Comparison of ENCODE assay signal across 18 cellular contexts in genomic region chr4:139403457-139403856, GRCh38. TPM values are rescaled to one million over a fixed set of nuclear protein-coding genes. Genes with fewer than 3 reads are reported as not detected.
DNase-seq lines count a peak whose midpoint lies in the region; ATAC-seq, FAIRE-seq and TF ChIP-seq lines count a peak whose summit lies in the region.
"Had no signal": no experiment of that assay in that cellular context is flagged by ENCODE, and none has a peak within 500 bp of the region (broad histone marks: within the 10 kb centered on the region; RNA-seq: fewer than 3 reads in every experiment).

No MANE protein-coding gene starts in this region.

- no peaks in the 10 kb centered on the region for H3K9me2 ChIP-seq in HCT116 (ENCODE audit: insufficient read depth)

- TF ChIP-seq EP300 in A549 (IDR thresholded peaks at IDR 0.05), result no peak

- WGBS in A549 (ENCODE audit: missing lambda C conversion rate), result 88% methylated on average over 3 of the region's 3 CpGs

- H3K4me3 Mint-ChIP-seq in activated CD8-positive, alpha-beta T cell treated with anti-CD3 and anti-CD28 coated beads for 36 hours, result no peak overlapping the region
- H3K4me3 Mint-ChIP-seq: immature natural killer cell had no signal

- no peak for FAIRE-seq in A549 (lab: Jason Lieb, UNC)
- FAIRE-seq: astrocyte, pancreas, TTC549 had no signal

- peaks cover 0 to 4% of the 10 kb centered on the region in 2 experiments; a peak in 1 of 4 replicates for H3K36me3 ChIP-seq in HCT116 (ENCODE audit: control insufficient read depth in 1 of 2, insufficient read depth in 2 of 2, low read length in 2 of 2)
- H3K36me3 ChIP-seq: pancreas had no signal

- peaks cover 4% of the 10 kb centered on the region for H3K36me3 Mint-ChIP-seq in activated CD8-positive, alpha-beta T cell treated with anti-CD3 and anti-CD28 coated beads for 36 hours (ENCODE audit: low read depth)

- H3K27ac Mint-ChIP-seq in activated CD8-positive, alpha-beta T cell treated with anti-CD3 and anti-CD28 coated beads for 36 hours, result no peak overlapping the region
- H3K27ac Mint-ChIP-seq: immature natural killer cell had no signal

- no peak for TF ChIP-seq CTCF in A549 (IDR thresholded peaks at IDR 0.05)
- TF ChIP-seq CTCF in HCT116 (IDR thresholded peaks at IDR 0.05 in 2 of 3, conservative IDR thresholded peaks at IDR 0.05 in 1 of 3; ENCODE audit: borderline replicate concordance in 1 of 3, insufficient read depth in 1 of 3, low read depth in 2 of 3, low read length in 2 of 3), result peak in 1 of 3 experiments; percentile 20; a peak in 1 of 6 replicates
- TF ChIP-seq CTCF in fibroblast of pulmonary artery (IDR thresholded peaks at IDR 0.05; ENCODE audit: low read length, missing control alignments), result peak; percentile 7
- no peak for TF ChIP-seq CTCF in activated CD8-positive, alpha-beta T cell treated with anti-CD3 and anti-CD28 coated beads for 36 hours (IDR thresholded peaks at IDR 0.05)

- H3K4me2 ChIP-seq in A549 (no peak overlapping the region), HCT116 (ENCODE audit: low read length) (no peak overlapping the region)

- no TSS peak for BruUV-seq in HCT116 (replicated peaks; lab: Mats Ljungman, UMichigan)

- no peak for TF ChIP-seq POLR2A in A549 (IDR thresholded peaks at IDR 0.05; ENCODE audit: low read length)
- TF ChIP-seq POLR2A in HCT116 (IDR thresholded peaks at IDR 0.05; ENCODE audit: borderline replicate concordance, extremely low read depth, insufficient read depth, insufficient read length), result no peak

- H3K9ac ChIP-seq in HCT116 (ENCODE audit: low read length), result no peak overlapping the region

- no peaks in the 10 kb centered on the region for H3K9me3 ChIP-seq in A549
- no peaks in the 10 kb centered on the region for H3K9me3 ChIP-seq in HCT116 (ENCODE audit: control insufficient read depth in 1 of 2, insufficient read depth in 1 of 2, low read depth in 1 of 2, low read length in 2 of 2)
- H3K9me3 ChIP-seq: pancreas had no signal

- H3K4me1 ChIP-seq in A549 (no peaks in the 10 kb centered on the region), HCT116 (ENCODE audit: control insufficient read depth in 1 of 2, insufficient read depth in 2 of 2, low read length in 2 of 2) (no peaks in the 10 kb centered on the region)
- H3K4me1 ChIP-seq: pancreas had no signal

- no peaks in the 10 kb centered on the region for H3K27me3 ChIP-seq in HCT116 (ENCODE audit: insufficient read depth, low read length)
- H3K27me3 ChIP-seq: pancreas had no signal

- no peaks in the 10 kb centered on the region for H3K79me2 ChIP-seq in HCT116 (ENCODE audit: insufficient read depth, low read length)

- intact Hi-C loops in HCT116 (cut with micrococcal nuclease), result no loop called here
- intact Hi-C loops in head of caudate nucleus (cut with DNase I), result no loop called here
- intact Hi-C loops in activated CD8-positive, alpha-beta T cell treated with anti-CD3 and anti-CD28 coated beads for 36 hours (cut with micrococcal nuclease), result no loop called here

- CTCF ChIA-PET in A549 (lab: Yijun Ruan, JAX), result no interaction called here
- CTCF ChIA-PET in HCT116 (lab: Charles Lee), result no interaction called here
- CTCF ChIA-PET in activated CD8-positive, alpha-beta T cell treated with anti-CD3 and anti-CD28 coated beads for 36 hours (lab: Charles Lee), result interaction anchor here (0.9 to 1.0 kb wide), 2 partner anchors 13 to 125 kb away, joined by 3 read pairs; no protein-coding TSS in a partner anchor

- H3K27ac ChIP-seq in A549, result no peak overlapping the region
- no peak overlapping the region for H3K27ac ChIP-seq in HCT116 (ENCODE audit: low read depth, low read length)
- H3K27ac ChIP-seq: pancreas had no signal

- no peaks in the 10 kb centered on the region for H3K4me1 Mint-ChIP-seq in activated CD8-positive, alpha-beta T cell treated with anti-CD3 and anti-CD28 coated beads for 36 hours (ENCODE audit: low read depth)
- H3K4me1 Mint-ChIP-seq: immature natural killer cell had no signal

- RAD21 ChIA-PET in HCT116 (lab: Charles Lee; ENCODE audit: low non-redundant PET in 1 of 2, low total read pairs in 2 of 2, uncharacterized antibody in 2 of 2, unreplicated experiment in 2 of 2), result no interaction called here

- POLR2A ChIA-PET in A549 (lab: Yijun Ruan, JAX) (no interaction called here), HCT116 (lab: Charles Lee) (no interaction called here)
- POLR2A ChIA-PET in activated CD8-positive, alpha-beta T cell treated with anti-CD3 and anti-CD28 coated beads for 36 hours (lab: Charles Lee), result no interaction called here

- ATAC-seq in A549 (peak; percentile 16 to 28; a peak in 2 of 6 replicates), HCT116 (peak; percentile 35; the same call in 1 of the 2 replicates), HG03095 (IDR thresholded peaks at IDR 0.05; ENCODE audit: unreplicated experiment) (no peak), HG02610 (IDR thresholded peaks at IDR 0.05; ENCODE audit: unreplicated experiment) (no peak)
- no peak for ATAC-seq in activated CD8-positive, alpha-beta T cell treated with anti-CD3 and anti-CD28 coated beads for 36 hours
- ATAC-seq: pancreas had no signal

- no peaks in the 10 kb centered on the region for H3K27me3 Mint-ChIP-seq in activated CD8-positive, alpha-beta T cell treated with anti-CD3 and anti-CD28 coated beads for 36 hours

- H3K9me3 Mint-ChIP-seq in activated CD8-positive, alpha-beta T cell treated with anti-CD3 and anti-CD28 coated beads for 36 hours, result no peaks in the 10 kb centered on the region
- H3K9me3 Mint-ChIP-seq: immature natural killer cell had no signal

- TF ChIP-seq RAD21 in A549 (conservative IDR thresholded peaks at IDR 0.05 in 1 of 2, IDR thresholded peaks at IDR 0.05 in 1 of 2), result no peak
- TF ChIP-seq RAD21 in HCT116 (IDR thresholded peaks at IDR 0.05; ENCODE audit: low read depth), result 0 out of 2 replicates have a peak, but pooled peaks have one; percentile 14

- H3K4me3 ChIP-seq in A549, result no peak overlapping the region
- no peak overlapping the region for H3K4me3 ChIP-seq in HCT116 (replicated peaks in 1 of 2; ENCODE audit: low read depth in 1 of 2, low read length in 2 of 2)
- no peak overlapping the region for H3K4me3 ChIP-seq in fibroblast of pulmonary artery (replicated peaks; ENCODE audit: low read depth, low read length)
- H3K4me3 ChIP-seq: pancreas had no signal

- H2AFZ ChIP-seq in HCT116 (ENCODE audit: low read depth, low read length, poor library complexity, severe bottlenecking), result no peak overlapping the region

- DNase-seq in A549 (ENCODE audit: low read depth in 1 of 2, low spot score in 1 of 2) (no peak), HCT116 (ENCODE audit: low read depth, low spot score) (no peak), RKO (ENCODE audit: low spot score) (peak; percentile 33), fibroblast of pulmonary artery (ENCODE audit: low read depth) (peak; percentile 11), head of caudate nucleus (no peak)
- no peak for DNase-seq in activated CD8-positive, alpha-beta T cell treated with anti-CD3 and anti-CD28 coated beads for 36 hours
- DNase-seq: activated effector memory CD4-positive, alpha-beta T cell treated with Interleukin-2 at 50 U/mL for 16 hours; DMS53; foreskin melanocyte; immature natural killer cell; NCI-H1105 treated with DMSO at 0.1 percent for 48 hours; NCI-H510A treated with DMSO at 0.1 percent for 48 hours; pancreas; SHP77 had no signal

- no peaks in the 10 kb centered on the region for H4K20me1 ChIP-seq in HCT116 (ENCODE audit: insufficient read depth)

TF ChIP-seq in A549, 52 proteins besides CTCF, POLR2A, EP300 and RAD21 (continues in another document):
- TF ChIP-seq BCL3 (IDR thresholded peaks at IDR 0.05) (no peak), JUNB (IDR thresholded peaks at IDR 0.05) (no peak)

TF ChIP-seq in HCT116, 20 proteins besides CTCF, POLR2A, EP300 and RAD21 (continues in another document):
- TF ChIP-seq EZH2phosphoT487 (IDR thresholded peaks at IDR 0.05; ENCODE audit: borderline replicate concordance), result no peak
- TF ChIP-seq FOSL1 (IDR thresholded peaks at IDR 0.05; ENCODE audit: low read depth), result no peak
- no peak for TF ChIP-seq MAX (IDR thresholded peaks at IDR 0.05)
- no peak for TF ChIP-seq EZH2 (IDR thresholded peaks at IDR 0.05)
- no peak for TF ChIP-seq REST (IDR thresholded peaks at IDR 0.05; ENCODE audit: low read depth)
- TF ChIP-seq POLR2AphosphoS5 (IDR thresholded peaks at IDR 0.05; ENCODE audit: low read depth, low read length), result no peak
- TF ChIP-seq CEBPB (IDR thresholded peaks at IDR 0.05; ENCODE audit: low read depth), result no peak

RNA-seq across cellular contexts. Expression of gene RAB33B, which starts 50.5 kb away (rescaled TPM):
- polyA plus RNA-seq in A549 (2011; rRNA removed) (5.4 and 5.9 TPM in 2 replicates), A549 (2017; fragmentation: RNase III; extraction: RNeasy Plus Mini Kit Qiagen cat#74134 plus additional on column Dnase treatment) (2.5 to 2.8 TPM (median 2.8 TPM) in 3 replicates)
- polyA plus RNA-seq in A549 (2012; cell fraction: cytosol; rRNA removed), result 1.7 and 2.4 TPM in 2 replicates
- 2.3 and 2.5 TPM in 2 replicates for polyA plus RNA-seq in A549 (2012; cell fraction: nucleus; rRNA removed)
- 2.8 and 3.7 TPM in 2 replicates for polyA minus RNA-seq in A549 (2011; rRNA and poly(A)+ RNA removed)
- total RNA-seq in HCT116 (2021; ENCODE audit: unreplicated experiment), result 5.4 TPM
- 2.3 and 2.5 TPM in 2 replicates for polyA plus RNA-seq in HCT116 (2012)
- 1 to 10 TPM; 6.1 to 6.2 TPM for total RNA-seq in activated CD8-positive, alpha-beta T cell treated with anti-CD3 and anti-CD28 coated beads for 36 hours

Comparison
In these comparisons a context has a peak if more than half of its experiments do, and no peak if none do; other contexts are left out.
1. ATAC-seq: peak in A549 (2 of 2) and HCT116 (single experiment); none in activated CD8-positive, alpha-beta T cell treated with anti-CD3 and anti-CD28 coated beads for 36 hours (single experiment), HG03095 (single experiment) and HG02610 (single experiment).
2. DNase-seq: peak in RKO (single experiment) and fibroblast of pulmonary artery (single experiment); none in A549 (0 of 2), HCT116 (single experiment), head of caudate nucleus (0 of 42) and activated CD8-positive, alpha-beta T cell treated with anti-CD3 and anti-CD28 coated beads for 36 hours (single experiment).
3. Of the 6 proteins assayed by ChIP-seq in both A549 and HCT116: peak only in A549: none; only in HCT116: RAD21; in both: none; in neither: 4; mixed calls (peak in some experiments, not most) for 1.